ENCODE assay signal across 16 cellular contexts in genomic region chr3:149501524-149501923, GRCh38. TPM values are rescaled to one million over a fixed set of nuclear protein-coding genes. Genes with fewer than 3 reads are reported as not detected.
DNase-seq lines count a peak whose midpoint lies in the region; ATAC-seq, FAIRE-seq and TF ChIP-seq lines count a peak whose summit lies in the region.
"Had no signal": no experiment of that assay in that cellular context is flagged by ENCODE, and none has a peak within 500 bp of the region (broad histone marks: within the 10 kb centered on the region; RNA-seq: fewer than 3 reads in every experiment).

No MANE protein-coding gene starts in this region.

- peak; percentile 83 for DNase-seq in HS-5 (ENCODE audit: low read depth)
- DNase-seq in coronary artery (ENCODE audit: low spot score) = peak; percentile 84
- DNase-seq in lower lobe of right lung = no peak
- DNase-seq in central memory CD4-positive, alpha-beta T cell = no peak
- no peak for DNase-seq in NCI-H187 (lab: John Stamatoyannopoulos, UW)
- no peak for DNase-seq in pons (ENCODE audit: low spot score)
- DNase-seq: activated CD4-positive, alpha-beta T cell treated with anti-CD3 and anti-CD28 coated beads, Interleukin-2, amount 10 ng/mL, durations not matched to agents 7 days and 5 days; islet precursor cell; Karpas-422; NCI-H2029 treated with DMSO at 0.1 percent for 48 hours; T-cell had no signal

- H3K4me3 ChIP-seq in coronary artery (no peak overlapping the region), lower lobe of right lung (no peak overlapping the region)
- H3K4me3 ChIP-seq: A549, esophagus muscularis mucosa had no signal

- ATAC-seq in lower lobe of right lung (peak; percentile 73), HG02610 (IDR thresholded peaks at IDR 0.05; ENCODE audit: unreplicated experiment) (no peak)
- ATAC-seq: T-cell had no signal

- FAIRE-seq in A204.1 (lab: Jason Lieb, UNC) = peak; percentile 99

- intact Hi-C loops in lower lobe of right lung (cut with DNase I) = no loop called here

- TF ChIP-seq CTCF in coronary artery (IDR thresholded peaks at IDR 0.05) (no peak), lower lobe of right lung (IDR thresholded peaks at IDR 0.05) (no peak)

- no peaks in the 10 kb centered on the region for H3K27me3 ChIP-seq in lower lobe of right lung (ENCODE audit: low read depth)
- H3K27me3 ChIP-seq: esophagus muscularis mucosa had no signal

- H3K27ac ChIP-seq in coronary artery (peak overlapping the region; percentile 19 to 80), lower lobe of right lung (no peak overlapping the region)
- H3K27ac ChIP-seq: A549, esophagus muscularis mucosa had no signal

- no peaks in the 10 kb centered on the region for H3K36me3 ChIP-seq in lower lobe of right lung
- H3K36me3 ChIP-seq: esophagus muscularis mucosa had no signal

- peaks cover 5% of the 10 kb centered on the region for H3K4me1 ChIP-seq in lower lobe of right lung

- H3K9me3 ChIP-seq in lower lobe of right lung = no peaks in the 10 kb centered on the region
- H3K9me3 ChIP-seq: A549, esophagus muscularis mucosa had no signal

RNA-seq across cellular contexts. Expression of gene TM4SF4, which starts 27.0 kb away (rescaled TPM):
- total RNA-seq in lower lobe of right lung = not detected
- total RNA-seq: activated CD4-positive, alpha-beta T cell treated with anti-CD3 and anti-CD28 coated beads, Interleukin-2, amount 10 ng/mL, durations not matched to agents 7 days and 5 days; urinary bladder had no signal

Comparison
In these comparisons a context has a peak if more than half of its experiments do, and no peak if none do; other contexts are left out.
1. DNase-seq: peak in HS-5 (single experiment) and coronary artery (single experiment); none in lower lobe of right lung (single experiment), central memory CD4-positive, alpha-beta T cell (single experiment), NCI-H187 (0 of 2) and pons (single experiment).